7 cellular contexts compared by ENCODE assay signal in the genomic region with DNA sequence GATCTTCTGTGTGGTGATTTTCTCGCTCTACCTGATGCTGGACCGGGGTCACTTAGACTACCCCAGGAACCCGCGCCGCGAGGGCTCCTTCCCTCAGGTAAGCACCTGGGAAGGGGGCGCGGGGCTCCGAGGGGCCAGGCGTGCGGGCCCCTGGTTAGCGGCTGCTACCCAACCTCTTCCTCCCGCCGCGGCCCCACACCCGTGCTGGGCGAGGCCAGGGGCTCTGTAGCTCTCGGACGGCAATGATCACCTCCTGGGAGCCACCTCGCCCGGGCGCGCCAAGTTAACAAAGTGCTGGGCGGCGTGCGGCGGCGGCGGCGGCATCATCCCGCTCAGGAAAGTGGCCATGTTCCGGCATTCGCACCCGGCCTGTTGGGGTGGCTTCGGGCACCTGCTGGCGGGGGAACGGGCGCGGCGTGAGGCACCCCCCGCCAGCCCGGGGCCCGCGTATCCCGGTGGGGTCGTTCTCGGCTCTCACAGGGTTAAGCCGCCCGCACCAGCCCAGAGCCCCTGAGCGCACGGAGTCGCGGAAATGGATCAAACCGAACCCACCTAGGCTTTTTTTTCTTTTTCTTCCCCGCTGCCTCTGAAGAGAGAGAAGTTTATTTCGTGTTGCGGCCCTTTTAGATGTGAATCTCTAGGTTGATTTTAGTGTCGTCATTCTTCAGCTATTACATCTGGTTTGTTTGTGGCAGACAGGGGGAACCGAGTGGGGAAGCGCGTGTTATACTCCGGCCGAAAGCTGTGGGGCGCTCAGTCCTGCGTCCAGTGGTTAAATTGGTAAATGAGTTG. TPM values are rescaled to one million over a fixed set of nuclear protein-coding genes. Genes with fewer than 3 reads are reported as not detected.
A peak's percentile ranks its signal among the peaks of the same experiment; 100 is the strongest.
DNase-seq lines count a peak whose midpoint lies in the region; ATAC-seq, FAIRE-seq and TF ChIP-seq lines count a peak whose summit lies in the region.

No MANE protein-coding gene starts in this region.

- peak overlapping the region; percentile 94 for H3K4me3 Mint-ChIP-seq in dendritic cell treated with granulocyte-macrophage colony-stimulating factor and Interleukin-4, amounts not matched to agents 40 ng/mL and 50 ng/mL, for 4 days

- intact Hi-C loops in dendritic cell treated with granulocyte-macrophage colony-stimulating factor and Interleukin-4, amounts not matched to agents 40 ng/mL and 50 ng/mL, for 4 days (cut with micrococcal nuclease), result loop anchor here (10.0 kb wide), 1 partner anchor 1306 kb away; a partner anchor contains a TSS

- peak; percentile 16 for ATAC-seq in HG02938 (IDR thresholded peaks at IDR 0.05; ENCODE audit: unreplicated experiment)
- ATAC-seq in left lobe of liver, result peak; percentile 53

- DNase-seq in GM12892 (ENCODE audit: insufficient read length) (peak; percentile 10), NCI-H510A (lab: John Stamatoyannopoulos, UW) (peak; percentile 10), left lobe of liver (ENCODE audit: low spot score) (peak; percentile 82)
- DNase-seq in activated CD4-positive, alpha-beta T cell treated with anti-CD3 and anti-CD28 coated beads, Interleukin-2, amount 50 U/mL, for 4 hours, result peak; percentile 35 to 37
- peak; percentile 35 for DNase-seq in stimulated activated CD4-positive, alpha-beta T cell treated with anti-CD3 and anti-CD28 coated beads, Interleukin-1b, Interleukin-23, amount 100 ng/mL, for 48 hours

- no peaks in the 10 kb centered on the region for H3K9me3 Mint-ChIP-seq in dendritic cell treated with granulocyte-macrophage colony-stimulating factor and Interleukin-4, amounts not matched to agents 40 ng/mL and 50 ng/mL, for 4 days

- H3K4me1 Mint-ChIP-seq in dendritic cell treated with granulocyte-macrophage colony-stimulating factor and Interleukin-4, amounts not matched to agents 40 ng/mL and 50 ng/mL, for 4 days (ENCODE audit: low read depth), result peaks cover 46% of the 10 kb centered on the region

- no peak for TF ChIP-seq POLR2A in GM12892 (IDR thresholded peaks at IDR 0.05; ENCODE audit: low read depth, low read length)

- H3K27ac Mint-ChIP-seq in dendritic cell treated with granulocyte-macrophage colony-stimulating factor and Interleukin-4, amounts not matched to agents 40 ng/mL and 50 ng/mL, for 4 days, result peak overlapping the region; percentile 93

- no peaks in the 10 kb centered on the region for H3K27me3 Mint-ChIP-seq in dendritic cell treated with granulocyte-macrophage colony-stimulating factor and Interleukin-4, amounts not matched to agents 40 ng/mL and 50 ng/mL, for 4 days

- peaks cover 18% of the 10 kb centered on the region for H3K36me3 Mint-ChIP-seq in dendritic cell treated with granulocyte-macrophage colony-stimulating factor and Interleukin-4, amounts not matched to agents 40 ng/mL and 50 ng/mL, for 4 days (ENCODE audit: low read depth)

- peak; percentile 5 for FAIRE-seq in GM12892 (lab: Jason Lieb, UNC)

RNA-seq across cellular contexts. Expression of a gene that starts 0.9 kb away (rescaled TPM):
- polyA plus RNA-seq in GM12892 (2012; ENCODE audit: missing spikeins), result 6.8 TPM
- total RNA-seq in left lobe of liver, result 59.9 TPM

Comparison
In these comparisons a context has a peak if more than half of its experiments do, and no peak if none do; other contexts are left out.
1. Peak in every context shown above with its lines: DNase-seq and ATAC-seq.
2. DNase-seq: peak in every context shown above with its lines; median percentile 82 in left lobe of liver; 36 in activated CD4-positive, alpha-beta T cell treated with anti-CD3 and anti-CD28 coated beads, Interleukin-2, amount 50 U/mL, for 4 hours; 35 in stimulated activated CD4-positive, alpha-beta T cell treated with anti-CD3 and anti-CD28 coated beads, Interleukin-1b, Interleukin-23, amount 100 ng/mL, for 48 hours; 10 in GM12892; 10 in NCI-H510A.